Comparison of ENCODE assay signal across 8 cellular contexts in the genomic region with DNA sequence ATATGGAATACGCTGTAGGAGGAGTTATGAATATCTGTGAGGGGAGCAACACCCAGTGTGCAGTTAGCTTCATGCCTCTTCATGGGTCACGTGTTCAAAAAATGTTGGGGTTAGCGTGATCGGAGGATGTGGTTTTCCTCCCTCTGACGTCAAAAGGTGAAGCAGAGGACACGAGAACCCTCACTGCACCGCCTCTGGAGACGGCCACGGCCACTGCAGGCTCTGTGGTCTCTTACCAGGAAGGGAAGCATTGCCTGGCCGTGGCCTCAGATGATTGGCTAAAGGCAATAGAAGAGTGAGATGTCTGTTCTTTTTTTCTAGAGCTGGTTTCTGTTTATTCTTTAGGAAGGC. TPM values are rescaled to one million over a fixed set of nuclear protein-coding genes. Genes with fewer than 3 reads are reported as not detected.
DNase-seq lines count a peak whose midpoint lies in the region; ATAC-seq and TF ChIP-seq lines count a peak whose summit lies in the region.
"Had no signal": no experiment of that assay in that cellular context is flagged by ENCODE, and none has a peak within 500 bp of the region (broad histone marks: within the 10 kb centered on the region; RNA-seq: fewer than 3 reads in every experiment).

No MANE protein-coding gene starts in this region.

- no peaks in the 10 kb centered on the region for H3K9me3 Mint-ChIP-seq in activated T-cell treated with anti-CD3 and anti-CD28 coated beads, Interleukin-2, amount 50 U/mL, for 4 hours

- H3K4me1 ChIP-seq in right cardiac atrium (ENCODE audit: control insufficient read depth, insufficient read depth, low read length): peaks cover 2% of the 10 kb centered on the region

- ATAC-seq in activated T-cell treated with anti-CD3 and anti-CD28 coated beads, Interleukin-2, amount 50 U/mL, for 4 hours: peak; percentile 11 to 15
- no peak for ATAC-seq in right cardiac atrium
- no peak for ATAC-seq in GM21529 (IDR thresholded peaks at IDR 0.05; ENCODE audit: unreplicated experiment)
- no peak for ATAC-seq in GM21528 (IDR thresholded peaks at IDR 0.05; ENCODE audit: low FRiP score, unreplicated experiment)
- ATAC-seq in GM19324 (IDR thresholded peaks at IDR 0.05; ENCODE audit: low FRiP score, unreplicated experiment): no peak

- DNase-seq in NB4 (ENCODE audit: low read depth) (peak; percentile 91), right cardiac atrium (peak in 2 of 3 donors; percentile 82 to 87)
- peak; percentile 39 for DNase-seq in activated T-cell treated with anti-CD3 and anti-CD28 coated beads, Interleukin-2, amount 50 U/mL, for 4 hours
- peak; percentile 43 to 56 for DNase-seq in stimulated activated CD8-positive, alpha-beta memory T cell treated with anti-CD3 and anti-CD28 coated beads, Interleukin-7, amount 100 ng/mL, for 1 hour (ENCODE audit: low read depth in 2 of 2)

- no peak for TF ChIP-seq POLR2A in NB4 (IDR thresholded peaks at IDR 0.05; ENCODE audit: extremely low read depth, insufficient read length)

- H3K4me3 ChIP-seq in NB4 (ENCODE audit: low read depth, low read length) (no peak overlapping the region), right cardiac atrium (ENCODE audit: low read length) (no peak overlapping the region)

- TF ChIP-seq CTCF in NB4 (IDR thresholded peaks at IDR 0.05; ENCODE audit: low read depth, low read length): no peak

- no peak overlapping the region for H3K27ac ChIP-seq in right cardiac atrium (ENCODE audit: low read length)

- peak overlapping the region; percentile 12 for H3K4me3 Mint-ChIP-seq in activated T-cell treated with anti-CD3 and anti-CD28 coated beads, Interleukin-2, amount 50 U/mL, for 4 hours

- peaks cover 37% of the 10 kb centered on the region for H3K4me1 Mint-ChIP-seq in activated T-cell treated with anti-CD3 and anti-CD28 coated beads, Interleukin-2, amount 50 U/mL, for 4 hours (ENCODE audit: low read depth)

- no peaks in the 10 kb centered on the region for H3K27me3 Mint-ChIP-seq in activated T-cell treated with anti-CD3 and anti-CD28 coated beads, Interleukin-2, amount 50 U/mL, for 4 hours (ENCODE audit: low read depth)

- WGBS in right cardiac atrium: 58% methylated on average over 10 of the region's 10 CpGs

- intact Hi-C loops in right cardiac atrium (cut with DNase I): no loop called here

- H3K27me3 ChIP-seq in right cardiac atrium (ENCODE audit: control insufficient read depth, insufficient read depth): no peaks in the 10 kb centered on the region

- H3K9me3 ChIP-seq in right cardiac atrium (ENCODE audit: control insufficient read depth, low read length): no peaks in the 10 kb centered on the region

- no peaks in the 10 kb centered on the region for H3K36me3 Mint-ChIP-seq in activated T-cell treated with anti-CD3 and anti-CD28 coated beads, Interleukin-2, amount 50 U/mL, for 4 hours (ENCODE audit: insufficient read depth)

RNA-seq across cellular contexts. Expression of a gene that starts 28.9 kb away (rescaled TPM):
- total RNA-seq in activated T-cell treated with anti-CD3 and anti-CD28 coated beads, Interleukin-2, amount 50 U/mL, for 4 hours: not detected
- total RNA-seq in right cardiac atrium: not detected
- polyA plus RNA-seq in right cardiac atrium: not detected
- polyA plus RNA-seq: neural cell had no signal

RNA-seq across cellular contexts. Expression of a gene that starts 29.0 kb away (rescaled TPM):
- total RNA-seq in activated T-cell treated with anti-CD3 and anti-CD28 coated beads, Interleukin-2, amount 50 U/mL, for 4 hours: 10 to 100 TPM; 50.5 to 59.3 (median 51.5) TPM
- 10 to 100 TPM; 19.9 to 25.2 (median 23.4) TPM for total RNA-seq in right cardiac atrium
- polyA plus RNA-seq in right cardiac atrium: 13.0 TPM

Comparison
In these comparisons a context has a peak if more than half of its experiments do, and no peak if none do; other contexts are left out.
1. DNase-seq: peak in every context shown above with its lines; median percentile 91 in NB4; 84 in right cardiac atrium; 50 in stimulated activated CD8-positive, alpha-beta memory T cell treated with anti-CD3 and anti-CD28 coated beads, Interleukin-7, amount 100 ng/mL, for 1 hour; 39 in activated T-cell treated with anti-CD3 and anti-CD28 coated beads, Interleukin-2, amount 50 U/mL, for 4 hours.
2. ATAC-seq: peak in activated T-cell treated with anti-CD3 and anti-CD28 coated beads, Interleukin-2, amount 50 U/mL, for 4 hours (2 of 2); none in right cardiac atrium (0 of 2), GM21529 (single experiment), GM21528 (single experiment) and GM19324 (single experiment).